1 cellular context compared by ENCODE assay signal in genomic region chr9:136512651-136513066, GRCh38.
TF ChIP-seq lines count a peak whose summit lies in the region.

No MANE protein-coding gene starts in this region.

TF ChIP-seq in HCT116, 20 proteins besides CTCF, POLR2A, EP300 and RAD21 (continued from another document):
- TF ChIP-seq REST (IDR thresholded peaks at IDR 0.05; ENCODE audit: low read depth): no peak
